In genomic region chr1:93824869-93825268, GRCh38 we compare ENCODE assay signal across 32 cellular contexts.
"Had no signal": no experiment of that assay in that cellular context is flagged by ENCODE, and none has a peak within 500 bp of the region (broad histone marks: within the 10 kb centered on the region; RNA-seq: fewer than 3 reads in every experiment).

No MANE protein-coding gene starts in this region.

- H2AFZ ChIP-seq: neural progenitor cell, parathyroid adenoma had no signal

- H3K36me3 ChIP-seq: ascending aorta, esophagus squamous epithelium, heart right ventricle, left lung, lower lobe of right lung, neural progenitor cell, sigmoid colon, thoracic aorta, upper lobe of left lung, vagina had no signal

- H3K27ac ChIP-seq: ascending aorta, epithelial cell of prostate, esophagus squamous epithelium, heart right ventricle, left lung, lower lobe of right lung, neural progenitor cell, parathyroid adenoma, psoas muscle, sigmoid colon, thoracic aorta, upper lobe of left lung, vagina had no signal

- H3K79me2 ChIP-seq: parathyroid adenoma had no signal

- H3K4me1 Mint-ChIP-seq: activated naive CD4-positive, alpha-beta T cell treated with anti-CD3 and anti-CD28 coated beads, Interleukin-2, amount 10 ng/mL, durations not matched to agents 7 days and 5 days; central memory CD8-positive, alpha-beta T cell; stimulated activated effector memory CD8-positive, alpha-beta T cell treated with anti-CD3 and anti-CD28 coated beads, Interleukin-12 subunit alpha, Interleukin-12 subunit beta, amount 100 ng/mL, for 72 hours had no signal

- H3K4me3 Mint-ChIP-seq: activated CD4-positive, alpha-beta T cell treated with anti-CD3 and anti-CD28 coated beads for 36 hours; activated naive CD4-positive, alpha-beta T cell treated with anti-CD3 and anti-CD28 coated beads, Interleukin-2, amount 10 ng/mL, durations not matched to agents 7 days and 5 days; activated naive CD8-positive, alpha-beta T cell treated with anti-CD3 and anti-CD28 coated beads, Interleukin-2, amount 10 ng/mL, durations not matched to agents 7 days and 5 days; activated T-helper 1 cell treated with anti-CD3 and anti-CD28 coated beads, Interleukin-12 subunit alpha, Interleukin-12 subunit beta, Interleukin-2, Interleukin-4 antibody, amounts not matched to agents 30 ng/mL and 10 ng/mL and 1 ng/mL, durations not matched to agents 14 hours and 24 hours and 36 hours; central memory CD8-positive, alpha-beta T cell; dendritic cell treated with granulocyte-macrophage colony-stimulating factor and Interleukin-4, amounts not matched to agents 40 ng/mL and 50 ng/mL, for 4 days; endodermal cell; natural killer cell; neural progenitor cell; stimulated activated effector memory CD8-positive, alpha-beta T cell treated with anti-CD3 and anti-CD28 coated beads, Interleukin-12 subunit alpha, Interleukin-12 subunit beta, amount 100 ng/mL, for 72 hours; stimulated activated naive CD8-positive, alpha-beta T cell treated with anti-CD3 and anti-CD28 coated beads, Interleukin-15, Interleukin-2, amounts not matched to agents 100 ng/mL and 50 ng/mL, for 24 hours had no signal

- FAIRE-seq: bronchial epithelial cell, small intestine had no signal

- H3K27ac Mint-ChIP-seq: activated CD4-positive, alpha-beta T cell treated with anti-CD3 and anti-CD28 coated beads for 36 hours; activated naive CD4-positive, alpha-beta T cell treated with anti-CD3 and anti-CD28 coated beads, Interleukin-2, amount 10 ng/mL, durations not matched to agents 7 days and 5 days; activated naive CD8-positive, alpha-beta T cell treated with anti-CD3 and anti-CD28 coated beads, Interleukin-2, amount 10 ng/mL, durations not matched to agents 7 days and 5 days; activated T-helper 1 cell treated with anti-CD3 and anti-CD28 coated beads, Interleukin-12 subunit alpha, Interleukin-12 subunit beta, Interleukin-2, Interleukin-4 antibody, amounts not matched to agents 30 ng/mL and 10 ng/mL and 1 ng/mL, durations not matched to agents 14 hours and 24 hours and 36 hours; dendritic cell treated with granulocyte-macrophage colony-stimulating factor and Interleukin-4, amounts not matched to agents 40 ng/mL and 50 ng/mL, for 4 days; endodermal cell; natural killer cell; neural progenitor cell; stimulated activated effector memory CD8-positive, alpha-beta T cell treated with anti-CD3 and anti-CD28 coated beads, Interleukin-12 subunit alpha, Interleukin-12 subunit beta, amount 100 ng/mL, for 72 hours; stimulated activated naive CD8-positive, alpha-beta T cell treated with anti-CD3 and anti-CD28 coated beads, Interleukin-15, Interleukin-2, amounts not matched to agents 100 ng/mL and 50 ng/mL, for 24 hours had no signal

- H3K9me3 ChIP-seq: ascending aorta, esophagus squamous epithelium, heart right ventricle, left lung, lower lobe of right lung, psoas muscle, sigmoid colon, thoracic aorta, upper lobe of left lung, vagina had no signal

- H3K27me3 Mint-ChIP-seq: activated CD4-positive, alpha-beta T cell treated with anti-CD3 and anti-CD28 coated beads for 36 hours; activated naive CD8-positive, alpha-beta T cell treated with anti-CD3 and anti-CD28 coated beads, Interleukin-2, amount 10 ng/mL, durations not matched to agents 7 days and 5 days; central memory CD8-positive, alpha-beta T cell; dendritic cell treated with granulocyte-macrophage colony-stimulating factor and Interleukin-4, amounts not matched to agents 40 ng/mL and 50 ng/mL, for 4 days; stimulated activated naive CD8-positive, alpha-beta T cell treated with anti-CD3 and anti-CD28 coated beads, Interleukin-15, Interleukin-2, amounts not matched to agents 100 ng/mL and 50 ng/mL, for 24 hours had no signal

- H3K4me1 ChIP-seq: ascending aorta, left lung, lower lobe of right lung, parathyroid adenoma, psoas muscle, sigmoid colon, upper lobe of left lung, vagina had no signal

- H3K36me3 Mint-ChIP-seq: activated naive CD4-positive, alpha-beta T cell treated with anti-CD3 and anti-CD28 coated beads, Interleukin-2, amount 10 ng/mL, durations not matched to agents 7 days and 5 days; activated naive CD8-positive, alpha-beta T cell treated with anti-CD3 and anti-CD28 coated beads, Interleukin-2, amount 10 ng/mL, durations not matched to agents 7 days and 5 days; natural killer cell; stimulated activated effector memory CD8-positive, alpha-beta T cell treated with anti-CD3 and anti-CD28 coated beads, Interleukin-12 subunit alpha, Interleukin-12 subunit beta, amount 100 ng/mL, for 72 hours had no signal

- H3K4me2 ChIP-seq: neural progenitor cell had no signal

- H3K27me3 ChIP-seq: ascending aorta, esophagus squamous epithelium, heart right ventricle, left lung, neural progenitor cell, sigmoid colon, upper lobe of left lung, vagina had no signal

- DNase-seq: activated CD4-positive, alpha-beta T cell treated with anti-CD3 and anti-CD28 coated beads for 36 hours; activated CD4-positive, alpha-beta T cell treated with anti-CD3 and anti-CD28 coated beads, Interleukin-2, amount 50 U/mL, for 48 hours; activated CD4-positive, CD25-positive, alpha-beta regulatory T cell; activated CD8-positive, alpha-beta memory T cell treated with anti-CD3 and anti-CD28 coated beads for 24 hours; activated gamma-delta T cell; activated naive CD4-positive, alpha-beta T cell treated with anti-CD3 and anti-CD28 coated beads, Interleukin-2, amount 10 ng/mL, durations not matched to agents 7 days and 5 days; activated naive CD8-positive, alpha-beta T cell treated with anti-CD3 and anti-CD28 coated beads, Interleukin-2, amount 10 ng/mL, durations not matched to agents 7 days and 5 days; endodermal cell; esophagus squamous epithelium; heart right ventricle; left lung; lower lobe of right lung; mesenchymal stem cell; natural killer cell; occipital lobe; psoas muscle; sigmoid colon; small intestine; stimulated activated CD4-positive, alpha-beta T cell treated with anti-CD3 and anti-CD28 coated beads, Interleukin-4, amount 100 ng/mL, for 24 hours had no signal

- H3K4me3 ChIP-seq: ascending aorta, esophagus squamous epithelium, heart right ventricle, left lung, lower lobe of right lung, neural progenitor cell, psoas muscle, sigmoid colon, thoracic aorta, upper lobe of left lung, vagina had no signal

- H3K9me3 Mint-ChIP-seq: activated naive CD4-positive, alpha-beta T cell treated with anti-CD3 and anti-CD28 coated beads, Interleukin-2, amount 10 ng/mL, durations not matched to agents 7 days and 5 days; activated naive CD8-positive, alpha-beta T cell treated with anti-CD3 and anti-CD28 coated beads, Interleukin-2, amount 10 ng/mL, durations not matched to agents 7 days and 5 days; activated T-helper 1 cell treated with anti-CD3 and anti-CD28 coated beads, Interleukin-12 subunit alpha, Interleukin-12 subunit beta, Interleukin-2, Interleukin-4 antibody, amounts not matched to agents 30 ng/mL and 10 ng/mL and 1 ng/mL, durations not matched to agents 14 hours and 24 hours and 36 hours; central memory CD8-positive, alpha-beta T cell; dendritic cell treated with granulocyte-macrophage colony-stimulating factor and Interleukin-4, amounts not matched to agents 40 ng/mL and 50 ng/mL, for 4 days; natural killer cell; stimulated activated effector memory CD8-positive, alpha-beta T cell treated with anti-CD3 and anti-CD28 coated beads, Interleukin-12 subunit alpha, Interleukin-12 subunit beta, amount 100 ng/mL, for 72 hours; stimulated activated naive CD8-positive, alpha-beta T cell treated with anti-CD3 and anti-CD28 coated beads, Interleukin-15, Interleukin-2, amounts not matched to agents 100 ng/mL and 50 ng/mL, for 24 hours had no signal

- H3K9ac ChIP-seq: neural progenitor cell, parathyroid adenoma had no signal
